ENCODE assay signal across 9 cellular contexts in the genomic region with DNA sequence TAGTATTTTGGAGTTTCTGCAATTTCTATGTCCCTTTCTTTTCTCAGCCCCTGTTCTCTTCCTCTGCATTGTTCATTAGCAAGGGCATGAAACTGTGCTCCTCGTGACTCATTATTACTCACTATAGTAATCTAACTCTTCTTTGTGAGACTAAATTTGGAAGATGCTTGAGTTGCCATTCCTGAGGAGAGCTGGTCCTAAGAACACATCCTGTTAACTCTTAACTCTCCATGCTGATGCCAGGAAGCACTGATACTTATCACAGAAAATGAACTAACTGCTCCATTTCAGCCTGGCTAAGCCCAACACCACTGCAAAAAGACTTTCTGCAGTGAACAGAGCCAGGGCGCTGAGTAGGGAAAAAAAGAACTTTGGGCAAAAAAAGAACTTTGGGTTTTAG. TPM values are rescaled to one million over a fixed set of nuclear protein-coding genes. Genes with fewer than 3 reads are reported as not detected.
A peak's percentile ranks its signal among the peaks of the same experiment; 100 is the strongest.
DNase-seq lines count a peak whose midpoint lies in the region; FAIRE-seq and TF ChIP-seq lines count a peak whose summit lies in the region.
"Had no signal": no experiment of that assay in that cellular context is flagged by ENCODE, and none has a peak within 500 bp of the region (broad histone marks: within the 10 kb centered on the region; RNA-seq: fewer than 3 reads in every experiment).

No MANE protein-coding gene starts in this region.

- H3K4me3 ChIP-seq in HUES6 (ENCODE audit: low read depth, low read length) (no peak overlapping the region), astrocyte (ENCODE audit: insufficient read depth, low read depth, low read length) (peak overlapping the region; percentile 40), tibial artery (no peak overlapping the region)

- no peaks in the 10 kb centered on the region for H3K79me2 ChIP-seq in astrocyte (ENCODE audit: insufficient read depth, low read length)

- no peaks in the 10 kb centered on the region for H3K27me3 ChIP-seq in HUES6 (ENCODE audit: control insufficient read depth, insufficient read depth, low read length)
- no peaks in the 10 kb centered on the region for H3K27me3 ChIP-seq in astrocyte (ENCODE audit: insufficient read depth, low read length)
- no peaks in the 10 kb centered on the region for H3K27me3 ChIP-seq in tibial artery

- peak overlapping the region; percentile 60 for H3K27ac Mint-ChIP-seq in astrocyte (ENCODE audit: unreplicated experiment)
- H3K27ac Mint-ChIP-seq: memory B cell had no signal

- FAIRE-seq in astrocyte (lab: Jason Lieb, UNC) = peak; percentile 96

- no peaks in the 10 kb centered on the region for H3K9me3 Mint-ChIP-seq in astrocyte (ENCODE audit: unreplicated experiment)
- H3K9me3 Mint-ChIP-seq: memory B cell had no signal

- no peak overlapping the region for H2AFZ ChIP-seq in astrocyte (ENCODE audit: low read depth, low read length)

- peak; percentile 83 for DNase-seq in AG09319 (ENCODE audit: extremely low read depth, low read depth)
- peak; percentile 98 for DNase-seq in astrocyte (ENCODE audit: low read depth)
- peak; percentile 81 for DNase-seq in islet precursor cell
- no peak for DNase-seq in tibial artery
- no peak for DNase-seq in nucleus accumbens (lab: John Stamatoyannopoulos, UW)
- DNase-seq in ureter (ENCODE audit: low spot score) = no peak
- DNase-seq in NCI-H1048 (lab: John Stamatoyannopoulos, UW) = no peak

- peaks cover 27% of the 10 kb centered on the region for H3K4me1 Mint-ChIP-seq in astrocyte (ENCODE audit: low read depth, unreplicated experiment)

- H3K27me3 Mint-ChIP-seq in astrocyte (ENCODE audit: low read depth, unreplicated experiment) = no peaks in the 10 kb centered on the region
- H3K27me3 Mint-ChIP-seq: memory B cell had no signal

- peak overlapping the region; percentile 86 for H3K4me2 ChIP-seq in astrocyte (ENCODE audit: low read length)

- H3K4me1 ChIP-seq in HUES6 (ENCODE audit: control insufficient read depth, insufficient read depth, low read length) = peaks cover 19% of the 10 kb centered on the region
- H3K4me1 ChIP-seq in astrocyte (ENCODE audit: insufficient read depth, low read length) = peaks cover 30% of the 10 kb centered on the region
- peaks cover 0 to 36% (median 28%) of the 10 kb centered on the region in 4 donors for H3K4me1 ChIP-seq in tibial artery

- no peaks in the 10 kb centered on the region for H3K36me3 Mint-ChIP-seq in astrocyte (ENCODE audit: low read depth, unreplicated experiment)
- H3K36me3 Mint-ChIP-seq: memory B cell had no signal

- H3K9ac ChIP-seq in HUES6 (ENCODE audit: low read length) (peak overlapping the region; percentile 57), astrocyte (ENCODE audit: low read length) (peak overlapping the region; percentile 70)

- H3K9me3 ChIP-seq in HUES6 (ENCODE audit: control insufficient read depth, insufficient read depth, low read depth, low read length) (no peaks in the 10 kb centered on the region), astrocyte (ENCODE audit: insufficient read depth, low read depth, low read length) (no peaks in the 10 kb centered on the region), tibial artery (no peaks in the 10 kb centered on the region)

- no peak overlapping the region for H3K4me3 Mint-ChIP-seq in astrocyte (ENCODE audit: unreplicated experiment)
- H3K4me3 Mint-ChIP-seq: memory B cell had no signal

- no peaks in the 10 kb centered on the region for H4K20me1 ChIP-seq in astrocyte (ENCODE audit: insufficient read depth, low read length)

- TF ChIP-seq CTCF in AG09319 (IDR thresholded peaks at IDR 0.05; ENCODE audit: low read depth, low read length) (no peak), astrocyte (IDR thresholded peaks at IDR 0.05; ENCODE audit: insufficient read depth, low read depth, low read length) (no peak), tibial artery (IDR thresholded peaks at IDR 0.05) (no peak)

- H3K36me3 ChIP-seq in HUES6 (ENCODE audit: control insufficient read depth, insufficient read depth, low read length) (no peaks in the 10 kb centered on the region), astrocyte (ENCODE audit: insufficient read depth, low read length) (no peaks in the 10 kb centered on the region), tibial artery (no peaks in the 10 kb centered on the region)

- peak overlapping the region; percentile 79 for H3K27ac ChIP-seq in HUES6 (ENCODE audit: low read depth, low read length)
- peak overlapping the region; percentile 95 for H3K27ac ChIP-seq in astrocyte (ENCODE audit: low read depth, low read length)
- peak overlapping the region; percentile 47 to 59 for H3K27ac ChIP-seq in tibial artery

- intact Hi-C loops in tibial artery (cut with DNase I; ENCODE audit: low total_unique reads) = loop anchor here (5.0 kb wide), 3 partner anchors 120 to 245 kb away; no protein-coding TSS in a partner anchor

RNA-seq across cellular contexts. Expression of a gene that starts 10.6 kb away (rescaled TPM):
- total RNA-seq in astrocyte (384 and 392 TPM in 2 replicates), ureter (381 TPM)

RNA-seq across cellular contexts. Expression of a gene that starts 19.4 kb away (rescaled TPM):
- total RNA-seq in astrocyte (1.4 and 2.3 TPM in 2 replicates), ureter (11.9 TPM)

Comparison
In these comparisons a context has a peak if more than half of its experiments do, and no peak if none do; other contexts are left out.
1. DNase-seq: peak in AG09319 (single experiment), astrocyte (single experiment) and islet precursor cell (single experiment); none in tibial artery (0 of 2), nucleus accumbens (0 of 56), ureter (single experiment) and NCI-H1048 (single experiment).
2. Peak in every context shown above with its lines, with median percentiles within 50 percentile points of each other: H3K27ac ChIP-seq.